In genomic region chr12:113984464-113984863, GRCh38 we compare ENCODE assay signal across 35 cellular contexts.
"Had no signal": no experiment of that assay in that cellular context is flagged by ENCODE, and none has a peak within 500 bp of the region (broad histone marks: within the 10 kb centered on the region; RNA-seq: fewer than 3 reads in every experiment).

No MANE protein-coding gene starts in this region.

- DNase-seq: Karpas-422, Kasumi-1, MG63, MM.1S, MV-4-11, NCI-H1048, NCI-H1092, NCI-H1092 treated with DMSO at 0.1 percent for 48 hours, NCI-H1105, NCI-H1105 treated with DMSO at 0.1 percent for 48 hours, NCI-H1417, NCI-H1417 treated with DMSO at 0.1 percent for 48 hours, NCI-H1436, NCI-H1436 treated with DMSO at 0.1 percent for 48 hours, NCI-H146, NCI-H1694, NCI-H1694 treated with DMSO at 0.1 percent for 48 hours, NCI-H187, NCI-H187 treated with DMSO at 0.1 percent for 48 hours, NCI-H1930, NCI-H2029, NCI-H2029 treated with DMSO at 0.1 percent for 48 hours, NCI-H2081, NCI-H2081 treated with DMSO at 0.1 percent for 48 hours, NCI-H2107, NCI-H2171, NCI-H2171 treated with DMSO at 0.1 percent for 48 hours, NCI-H226, NCI-H345, NCI-H446, NCI-H446 treated with DMSO at 0.1 percent for 48 hours, NCI-H510A, NCI-H510A treated with DMSO at 0.1 percent for 48 hours, NCI-H524, NCI-H524 treated with DMSO at 0.1 percent for 48 hours had no signal

- H3K4me3 ChIP-seq: MG63 had no signal

- H3K36me3 ChIP-seq: MG63 had no signal

- H3K9me3 ChIP-seq: MG63 had no signal

- H3K27me3 ChIP-seq: MG63 had no signal
